In the genomic region with DNA sequence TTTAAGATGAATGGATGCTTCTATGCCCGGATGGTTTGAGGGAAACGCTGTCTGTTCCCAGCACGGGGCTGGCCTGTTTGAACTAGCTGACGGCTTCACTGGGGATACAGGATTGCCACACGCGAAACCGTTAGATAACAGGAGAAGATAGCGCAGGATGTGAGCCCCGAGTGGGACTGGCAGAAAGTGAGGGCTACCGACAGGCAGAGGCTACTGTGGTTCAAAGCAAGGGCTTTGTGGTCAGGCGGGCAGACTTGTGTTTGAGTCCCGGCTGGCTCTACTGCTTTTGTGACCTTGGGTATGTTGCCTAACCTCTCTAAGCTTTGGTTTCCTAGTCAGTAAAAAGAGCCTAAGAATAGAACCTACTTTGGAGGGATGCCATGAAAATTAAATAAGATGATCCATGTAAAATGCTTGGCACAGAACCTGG, we compare ENCODE assay signal across 10 cellular contexts. TPM values are rescaled to one million over a fixed set of nuclear protein-coding genes. Genes with fewer than 3 reads are reported as not detected.
DNase-seq lines count a peak whose midpoint lies in the region; ATAC-seq and TF ChIP-seq lines count a peak whose summit lies in the region.
"Had no signal": no experiment of that assay in that cellular context is flagged by ENCODE, and none has a peak within 500 bp of the region (broad histone marks: within the 10 kb centered on the region; RNA-seq: fewer than 3 reads in every experiment).

No MANE protein-coding gene starts in this region.

- H3K27me3 ChIP-seq in HL-60 (ENCODE audit: insufficient read depth, poor library complexity, severe bottlenecking) = no peaks in the 10 kb centered on the region
- H3K27me3 ChIP-seq in smooth muscle cell (ENCODE audit: low read depth) = no peaks in the 10 kb centered on the region

- H3K27ac ChIP-seq in HL-60 (replicated peaks) (no peak overlapping the region), smooth muscle cell (ENCODE audit: low read depth) (peak overlapping the region; percentile 65)

- peaks cover 18% of the 10 kb centered on the region for H3K79me2 ChIP-seq in smooth muscle cell (ENCODE audit: low read depth)

- H3K9me3 ChIP-seq in smooth muscle cell (replicated peaks; ENCODE audit: low read depth) = no peaks in the 10 kb centered on the region

- H3K36me3 ChIP-seq in smooth muscle cell (ENCODE audit: low read depth) = no peaks in the 10 kb centered on the region

- WGBS in smooth muscle cell (ENCODE audit: low lambda C conversion rate) = 19% methylated on average over 12 of the region's 12 CpGs

- H3K4me3 ChIP-seq in HL-60 (replicated peaks; ENCODE audit: insufficient read depth, low read length) = no peak overlapping the region
- H3K4me3 ChIP-seq in smooth muscle cell = no peak overlapping the region

- peaks cover 11% of the 10 kb centered on the region for H3F3A ChIP-seq in smooth muscle cell (ENCODE audit: low read depth)

- peaks cover 1% of the 10 kb centered on the region for H4K20me1 ChIP-seq in smooth muscle cell (ENCODE audit: low read depth)

- no peak for TF ChIP-seq CTCF in HL-60 (IDR thresholded peaks at IDR 0.05; ENCODE audit: insufficient read depth, low read length)
- TF ChIP-seq CTCF in smooth muscle cell (IDR thresholded peaks at IDR 0.05; ENCODE audit: borderline replicate concordance, insufficient read depth, poor library complexity, severe bottlenecking) = no peak

- peak overlapping the region; percentile 76 for H2AFZ ChIP-seq in smooth muscle cell (ENCODE audit: low read depth)

- no peak overlapping the region for H3K9ac ChIP-seq in smooth muscle cell (ENCODE audit: low read depth)

- peaks cover 16% of the 10 kb centered on the region for H3K4me1 ChIP-seq in smooth muscle cell (ENCODE audit: low read depth)

- DNase-seq in HL-60 (ENCODE audit: low read depth in 1 of 2, low spot score in 1 of 2) (peak; percentile 76 to 82), UCSD-AML1 (lab: John Stamatoyannopoulos, UW; ENCODE audit: unreplicated experiment) (peak; percentile 62), foreskin melanocyte (peak; percentile 28), smooth muscle cell (lab: John Stamatoyannopoulos, UW; ENCODE audit: unreplicated experiment) (no peak), kidney glomerular epithelial cell (lab: John Stamatoyannopoulos, UW) (no peak), globus pallidus (ENCODE audit: low spot score) (no peak)
- DNase-seq: activated T-cell treated with anti-CD3 and anti-CD28 coated beads, Interleukin-2, amount 50 U/mL, for 4 hours; NCI-H2227 treated with DMSO at 0.1 percent for 48 hours had no signal

- ATAC-seq in HG02981 (IDR thresholded peaks at IDR 0.05; ENCODE audit: unreplicated experiment) (no peak), GM18868 (IDR thresholded peaks at IDR 0.05; ENCODE audit: unreplicated experiment) (no peak)
- ATAC-seq: activated T-cell treated with anti-CD3 and anti-CD28 coated beads, Interleukin-2, amount 50 U/mL, for 4 hours had no signal

- H3K4me2 ChIP-seq in smooth muscle cell = peak overlapping the region; percentile 17

RNA-seq across cellular contexts. Expression of a gene that starts 2.8 kb away (rescaled TPM):
- 41.6 and 42.9 TPM in 2 replicates for total RNA-seq in smooth muscle cell
- 69.8 and 112 TPM in 2 replicates for polyA plus RNA-seq in smooth muscle cell

RNA-seq across cellular contexts. Expression of a gene that starts 31.9 kb away (rescaled TPM):
- total RNA-seq in smooth muscle cell = 2.8 TPM in 1 of 2 replicates, not detected in the other
- polyA plus RNA-seq in smooth muscle cell = 0.34 TPM in 1 of 2 replicates, not detected in the other
- total RNA-seq: activated T-cell treated with anti-CD3 and anti-CD28 coated beads, Interleukin-2, amount 50 U/mL, for 4 hours had no signal

Comparison
In these comparisons a context has a peak if more than half of its experiments do, and no peak if none do; other contexts are left out.
1. DNase-seq: peak in HL-60 (2 of 2), UCSD-AML1 (single experiment) and foreskin melanocyte (single experiment); none in smooth muscle cell (single experiment), kidney glomerular epithelial cell (single experiment) and globus pallidus (single experiment).